ENCODE assay signal across 2 cellular contexts in genomic region chr19:2382530-2383222, GRCh38.
TF ChIP-seq lines count a peak whose summit lies in the region.

No MANE protein-coding gene starts in this region.

TF ChIP-seq in HepG2, 621 proteins besides CTCF, POLR2A, EP300 and RAD21:
- peak; percentile 57; the same call in 1 of the 2 replicates for TF ChIP-seq ZNF121 (CRISPR knock-in tag; IDR thresholded peaks at IDR 0.05)
- peak; percentile 96 for TF ChIP-seq MNT (IDR thresholded peaks at IDR 0.05)
- no peak for TF ChIP-seq SIX4 (CRISPR knock-in tag; IDR thresholded peaks at IDR 0.05)

TF ChIP-seq in SK-N-SH treated with all-trans-retinoic acid at 6 μM for 48 hours, 23 proteins besides CTCF, POLR2A, EP300 and RAD21:
- TF ChIP-seq ZNF565 (CRISPR knock-in tag; conservative IDR thresholded peaks at IDR 0.05; ENCODE audit: low read depth) = no peak
- TF ChIP-seq ZNF8 (CRISPR knock-in tag; IDR thresholded peaks at IDR 0.05) = no peak
- TF ChIP-seq CSRNP3 (CRISPR knock-in tag; IDR thresholded peaks at IDR 0.05) = no peak
- no peak for TF ChIP-seq POU6F1 (CRISPR knock-in tag; IDR thresholded peaks at IDR 0.05; ENCODE audit: borderline replicate concordance, low read depth)
- TF ChIP-seq ESRRG (CRISPR knock-in tag; IDR thresholded peaks at IDR 0.05) = no peak
- no peak for TF ChIP-seq CREB5 (CRISPR knock-in tag; IDR thresholded peaks at IDR 0.05; ENCODE audit: low read depth)
